In the genomic region with DNA sequence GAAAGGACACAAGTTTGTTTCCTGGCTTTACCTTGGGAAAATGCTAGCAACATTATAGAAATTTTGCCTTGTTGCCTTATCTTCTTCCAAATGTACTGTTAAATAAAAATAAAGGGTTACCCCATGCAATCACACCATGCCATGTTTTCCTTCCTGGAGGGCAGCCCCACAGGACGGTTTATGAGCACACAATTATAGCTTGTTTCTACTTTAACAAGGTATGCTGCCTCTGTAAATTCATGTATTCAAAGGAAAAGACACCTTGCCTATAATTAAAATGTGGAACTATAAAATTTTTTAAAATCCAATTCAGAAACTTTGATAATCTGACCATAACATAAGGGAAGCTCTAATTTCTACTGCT, we compare ENCODE assay signal across 11 cellular contexts.
DNase-seq lines count a peak whose midpoint lies in the region; ATAC-seq and TF ChIP-seq lines count a peak whose summit lies in the region.
"Had no signal": no experiment of that assay in that cellular context is flagged by ENCODE, and none has a peak within 500 bp of the region (broad histone marks: within the 10 kb centered on the region; RNA-seq: fewer than 3 reads in every experiment).

No MANE protein-coding gene starts in this region.

- H3K36me3 ChIP-seq in hepatocyte (replicated peaks; ENCODE audit: insufficient read depth, low read depth) (no peaks in the 10 kb centered on the region), thoracic aorta (peaks cover 38% of the 10 kb centered on the region), sigmoid colon (peaks cover 0 to 89% (median 29%) of the 10 kb centered on the region in 4 donors)

- peaks cover 68% of the 10 kb centered on the region for H3K36me3 Mint-ChIP-seq in activated naive CD4-positive, alpha-beta T cell treated with anti-CD3 and anti-CD28 coated beads, Interleukin-2, amount 10 ng/mL, durations not matched to agents 7 days and 5 days
- H3K36me3 Mint-ChIP-seq in activated T-helper 1 cell treated with anti-CD3 and anti-CD28 coated beads, Interleukin-12 subunit alpha, Interleukin-12 subunit beta, Interleukin-2, Interleukin-4 antibody, amounts not matched to agents 30 ng/mL and 10 ng/mL and 1 ng/mL, durations not matched to agents 14 hours and 24 hours and 36 hours (ENCODE audit: low read depth): peaks cover 58% of the 10 kb centered on the region

- no peaks in the 10 kb centered on the region for H3K9me3 Mint-ChIP-seq in activated naive CD4-positive, alpha-beta T cell treated with anti-CD3 and anti-CD28 coated beads, Interleukin-2, amount 10 ng/mL, durations not matched to agents 7 days and 5 days
- H3K9me3 Mint-ChIP-seq in activated T-helper 1 cell treated with anti-CD3 and anti-CD28 coated beads, Interleukin-12 subunit alpha, Interleukin-12 subunit beta, Interleukin-2, Interleukin-4 antibody, amounts not matched to agents 30 ng/mL and 10 ng/mL and 1 ng/mL, durations not matched to agents 14 hours and 24 hours and 36 hours: no peaks in the 10 kb centered on the region
- H3K9me3 Mint-ChIP-seq: naive B cell had no signal

- H3K27me3 Mint-ChIP-seq in activated naive CD4-positive, alpha-beta T cell treated with anti-CD3 and anti-CD28 coated beads, Interleukin-2, amount 10 ng/mL, durations not matched to agents 7 days and 5 days: no peaks in the 10 kb centered on the region
- no peaks in the 10 kb centered on the region for H3K27me3 Mint-ChIP-seq in activated T-helper 1 cell treated with anti-CD3 and anti-CD28 coated beads, Interleukin-12 subunit alpha, Interleukin-12 subunit beta, Interleukin-2, Interleukin-4 antibody, amounts not matched to agents 30 ng/mL and 10 ng/mL and 1 ng/mL, durations not matched to agents 14 hours and 24 hours and 36 hours (ENCODE audit: insufficient read depth)
- H3K27me3 Mint-ChIP-seq: naive B cell had no signal

- H3K4me1 Mint-ChIP-seq in activated naive CD4-positive, alpha-beta T cell treated with anti-CD3 and anti-CD28 coated beads, Interleukin-2, amount 10 ng/mL, durations not matched to agents 7 days and 5 days: peaks cover 28% of the 10 kb centered on the region
- peaks cover 19% of the 10 kb centered on the region for H3K4me1 Mint-ChIP-seq in activated T-helper 1 cell treated with anti-CD3 and anti-CD28 coated beads, Interleukin-12 subunit alpha, Interleukin-12 subunit beta, Interleukin-2, Interleukin-4 antibody, amounts not matched to agents 30 ng/mL and 10 ng/mL and 1 ng/mL, durations not matched to agents 14 hours and 24 hours and 36 hours (ENCODE audit: low read depth)

- no peak overlapping the region for H2AFZ ChIP-seq in hepatocyte

- H3K4me1 ChIP-seq in hepatocyte (ENCODE audit: insufficient read depth) (peaks cover 29% of the 10 kb centered on the region), thoracic aorta (ENCODE audit: control insufficient read depth in 1 of 2, low read depth in 2 of 2) (peaks cover 25 to 40% of the 10 kb centered on the region in 2 donors), sigmoid colon (peaks cover 0 to 22% (median 19%) of the 10 kb centered on the region in 4 donors)

- no peak overlapping the region for H3K4me3 ChIP-seq in hepatocyte
- no peak overlapping the region for H3K4me3 ChIP-seq in thoracic aorta
- no peak overlapping the region for H3K4me3 ChIP-seq in sigmoid colon

- no peak for TF ChIP-seq POLR2A in sigmoid colon (IDR thresholded peaks at IDR 0.05)

- TF ChIP-seq CTCF in hepatocyte (IDR thresholded peaks at IDR 0.05; ENCODE audit: poor library complexity): no peak
- TF ChIP-seq CTCF in thoracic aorta (IDR thresholded peaks at IDR 0.05): no peak
- no peak for TF ChIP-seq CTCF in sigmoid colon (IDR thresholded peaks at IDR 0.05)

- TF ChIP-seq EP300 in sigmoid colon (IDR thresholded peaks at IDR 0.05): no peak

- H4K20me1 ChIP-seq in hepatocyte (ENCODE audit: insufficient read depth, poor library complexity, severe bottlenecking): no peaks in the 10 kb centered on the region

- DNase-seq in activated naive CD4-positive, alpha-beta T cell treated with anti-CD3 and anti-CD28 coated beads, Interleukin-2, amount 10 ng/mL, durations not matched to agents 7 days and 5 days: no peak
- no peak for DNase-seq in activated naive CD4-positive, alpha-beta T cell treated with Interleukin-2 at 50 U/mL for 16 hours
- no peak for DNase-seq in activated T-helper 1 cell treated with anti-CD3 and anti-CD28 coated beads, Interleukin-12 subunit alpha, Interleukin-12 subunit beta, Interleukin-2, Interleukin-4 antibody, amounts not matched to agents 30 ng/mL and 10 ng/mL and 1 ng/mL, durations not matched to agents 14 hours and 24 hours and 36 hours (ENCODE audit: low spot score)
- no peak for DNase-seq in hepatocyte (ENCODE audit: low spot score)
- DNase-seq in thoracic aorta (ENCODE audit: low spot score): no peak
- DNase-seq in amniotic stem cell (lab: John Stamatoyannopoulos, UW): no peak
- no peak for DNase-seq in GOT3 (lab: John Stamatoyannopoulos, UW)
- DNase-seq in sigmoid colon: no peak
- DNase-seq: activated CD8-positive, alpha-beta memory T cell treated with anti-CD3 and anti-CD28 coated beads for 24 hours; naive B cell; NCI-H526 had no signal

- H3K27ac ChIP-seq in hepatocyte (peak overlapping the region; percentile 96), thoracic aorta (peak overlapping the region; percentile 25 to 58), sigmoid colon (peak overlapping the region in 1 of 4 donors; percentile 61)

- H3K9me2 ChIP-seq in hepatocyte (replicated peaks; ENCODE audit: insufficient read depth): no peaks in the 10 kb centered on the region

- intact Hi-C loops in activated T-helper 1 cell treated with anti-CD3 and anti-CD28 coated beads, Interleukin-12 subunit alpha, Interleukin-12 subunit beta, Interleukin-2, Interleukin-4 antibody, amounts not matched to agents 30 ng/mL and 10 ng/mL and 1 ng/mL, durations not matched to agents 14 hours and 24 hours and 36 hours (cut with micrococcal nuclease): loop anchor here (2.0 kb wide), 1 partner anchor 49 kb away; no protein-coding TSS in a partner anchor
- intact Hi-C loops in sigmoid colon (cut with DNase I): no loop called here

- 79% methylated on average over 1 of the region's 1 CpG for WGBS in hepatocyte (ENCODE audit: low lambda C conversion rate, missing lambda C conversion rate)
- 22 to 59% methylated on average over 1 of the region's 1 CpG for WGBS in sigmoid colon, 2 donors

- no peak overlapping the region for H3K4me2 ChIP-seq in hepatocyte

- ATAC-seq in thoracic aorta (ENCODE audit: insufficient number of reproducible peaks, low FRiP score, low read depth): no peak

- peak overlapping the region; percentile 83 for H3K27ac Mint-ChIP-seq in activated naive CD4-positive, alpha-beta T cell treated with anti-CD3 and anti-CD28 coated beads, Interleukin-2, amount 10 ng/mL, durations not matched to agents 7 days and 5 days
- peak overlapping the region; percentile 75 for H3K27ac Mint-ChIP-seq in activated T-helper 1 cell treated with anti-CD3 and anti-CD28 coated beads, Interleukin-12 subunit alpha, Interleukin-12 subunit beta, Interleukin-2, Interleukin-4 antibody, amounts not matched to agents 30 ng/mL and 10 ng/mL and 1 ng/mL, durations not matched to agents 14 hours and 24 hours and 36 hours

- no peaks in the 10 kb centered on the region for H3K79me2 ChIP-seq in hepatocyte

- no peaks in the 10 kb centered on the region for H3K27me3 ChIP-seq in hepatocyte
- H3K27me3 ChIP-seq in thoracic aorta (replicated peaks; ENCODE audit: insufficient read depth): no peaks in the 10 kb centered on the region
- H3K27me3 ChIP-seq in sigmoid colon: no peaks in the 10 kb centered on the region

- H3K9me3 ChIP-seq in hepatocyte (ENCODE audit: low read depth) (no peaks in the 10 kb centered on the region), thoracic aorta (no peaks in the 10 kb centered on the region), sigmoid colon (no peaks in the 10 kb centered on the region)

- CTCF ChIA-PET in activated naive CD4-positive, alpha-beta T cell treated with anti-CD3 and anti-CD28 coated beads, Interleukin-2, amount 10 ng/mL, durations not matched to agents 7 days and 5 days (lab: Charles Lee): interaction anchor here (0.7 to 3.0 kb wide), 5 partner anchors 8 to 80 kb away, joined by 3 to 10 read pairs (median 3); no protein-coding TSS in a partner anchor

- no peak overlapping the region for H3K4me3 Mint-ChIP-seq in activated naive CD4-positive, alpha-beta T cell treated with anti-CD3 and anti-CD28 coated beads, Interleukin-2, amount 10 ng/mL, durations not matched to agents 7 days and 5 days
- H3K4me3 Mint-ChIP-seq in activated T-helper 1 cell treated with anti-CD3 and anti-CD28 coated beads, Interleukin-12 subunit alpha, Interleukin-12 subunit beta, Interleukin-2, Interleukin-4 antibody, amounts not matched to agents 30 ng/mL and 10 ng/mL and 1 ng/mL, durations not matched to agents 14 hours and 24 hours and 36 hours: peak overlapping the region; percentile 19
